Comparison of ENCODE assay signal across 1 cellular context in the genomic region with DNA sequence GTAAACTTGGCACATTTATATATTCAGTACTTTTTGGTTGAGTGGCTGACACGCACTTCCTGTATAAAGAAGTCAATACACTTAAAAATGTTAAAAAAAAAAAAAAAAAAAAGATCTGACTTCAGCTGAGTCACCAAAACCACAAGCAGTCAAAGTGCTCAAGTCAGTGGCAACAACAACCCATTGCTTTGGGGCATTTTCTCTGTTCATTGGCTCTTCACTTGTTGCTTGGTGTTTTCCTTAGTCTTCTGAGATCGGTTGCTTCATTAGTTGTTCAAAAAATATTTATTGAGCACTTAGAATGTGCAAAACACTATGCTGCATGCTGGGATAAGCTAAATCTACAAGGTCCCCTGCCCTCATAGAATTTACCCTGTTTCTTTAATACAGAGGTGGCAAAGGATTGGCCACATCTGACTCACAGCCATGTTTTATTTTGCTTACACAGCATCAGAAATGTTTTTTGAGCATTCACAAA.
TF ChIP-seq lines count a peak whose summit lies in the region.

No MANE protein-coding gene starts in this region.

TF ChIP-seq in K562, 482 proteins besides CTCF, POLR2A, EP300 and RAD21 (continued from another document):
- TF ChIP-seq RERE (CRISPR knock-in tag; IDR thresholded peaks at IDR 0.05; ENCODE audit: borderline replicate concordance) (no peak), ERF (CRISPR knock-in tag; IDR thresholded peaks at IDR 0.05) (no peak)
- TF ChIP-seq, protein P1, sequence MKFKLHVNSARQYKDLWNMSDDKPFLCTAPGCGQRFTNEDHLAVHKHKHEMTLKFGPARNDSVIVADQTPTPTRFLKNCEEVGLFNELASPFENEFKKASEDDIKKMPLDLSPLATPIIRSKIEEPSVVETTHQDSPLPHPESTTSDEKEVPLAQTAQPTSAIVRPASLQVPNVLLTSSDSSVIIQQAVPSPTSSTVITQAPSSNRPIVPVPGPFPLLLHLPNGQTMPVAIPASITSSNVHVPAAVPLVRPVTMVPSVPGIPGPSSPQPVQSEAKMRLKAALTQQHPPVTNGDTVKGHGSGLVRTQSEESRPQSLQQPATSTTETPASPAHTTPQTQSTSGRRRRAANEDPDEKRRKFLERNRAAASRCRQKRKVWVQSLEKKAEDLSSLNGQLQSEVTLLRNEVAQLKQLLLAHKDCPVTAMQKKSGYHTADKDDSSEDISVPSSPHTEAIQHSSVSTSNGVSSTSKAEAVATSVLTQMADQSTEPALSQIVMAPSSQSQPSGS (CRISPR knock-in tag; IDR thresholded peaks at IDR 0.05) = no peak
